In the genomic region with DNA sequence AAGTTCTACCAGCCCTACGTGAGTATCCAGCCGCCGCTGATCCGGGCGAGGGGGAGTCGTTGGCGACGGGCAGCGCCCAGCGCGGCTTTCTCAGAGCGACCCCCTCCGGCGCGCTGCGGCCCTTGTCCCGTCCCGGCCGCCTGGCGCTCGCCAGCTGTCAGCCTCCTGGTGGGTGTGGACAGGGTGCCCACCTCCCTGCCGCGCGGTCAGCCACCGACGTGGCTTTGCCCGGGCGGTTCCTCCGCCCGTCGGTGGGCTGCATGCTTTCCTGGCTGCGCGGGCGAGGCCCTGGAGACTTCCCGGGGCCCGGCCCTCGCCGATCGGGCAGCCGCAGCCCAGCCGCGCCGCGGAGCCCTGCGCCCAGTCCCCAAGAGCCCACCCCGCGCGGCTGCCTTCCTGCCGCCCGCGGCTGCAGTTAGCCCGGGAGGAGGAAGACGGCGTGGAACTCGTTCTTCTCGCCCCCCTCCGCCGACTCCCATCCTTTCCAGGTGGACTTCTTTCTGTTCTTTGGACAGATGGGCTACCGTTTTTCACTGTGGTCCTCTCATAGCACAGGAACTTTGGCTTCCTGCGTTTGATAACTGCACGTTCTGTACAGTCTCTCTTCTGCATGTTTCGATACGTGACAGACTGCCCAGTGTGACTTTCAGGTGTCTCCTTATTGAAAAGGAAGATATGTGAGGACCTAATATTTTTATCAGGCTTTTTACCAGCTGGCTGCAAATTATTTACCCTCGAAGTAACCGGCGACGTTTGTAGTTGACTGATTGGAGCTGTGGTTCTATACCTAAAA, we compare ENCODE assay signal across 8 cellular contexts. TPM values are rescaled to one million over a fixed set of nuclear protein-coding genes. Genes with fewer than 3 reads are reported as not detected.
A peak's percentile ranks its signal among the peaks of the same experiment; 100 is the strongest.
DNase-seq lines count a peak whose midpoint lies in the region; ATAC-seq lines count a peak whose summit lies in the region.

No MANE protein-coding gene starts in this region.

- peak overlapping the region; percentile 89 for H3K27ac ChIP-seq in HUES48 (ENCODE audit: low read depth, low read length)
- H3K27ac ChIP-seq in SJCRH30 = peak overlapping the region; percentile 85

- H3K36me3 Mint-ChIP-seq in stimulated activated naive CD8-positive, alpha-beta T cell treated with anti-CD3 and anti-CD28 coated beads, Interleukin-15, Interleukin-2, amounts not matched to agents 100 ng/mL and 50 ng/mL, for 24 hours (ENCODE audit: low read depth) = peaks cover 10% of the 10 kb centered on the region

- H3K4me3 Mint-ChIP-seq in stimulated activated naive CD8-positive, alpha-beta T cell treated with anti-CD3 and anti-CD28 coated beads, Interleukin-15, Interleukin-2, amounts not matched to agents 100 ng/mL and 50 ng/mL, for 24 hours = peak overlapping the region; percentile 95

- H3K4me3 ChIP-seq in HUES48 (ENCODE audit: low read depth, low read length) (peak overlapping the region; percentile 92), SJCRH30 (peak overlapping the region; percentile 87)

- DNase-seq in NCI-H2081 (lab: John Stamatoyannopoulos, UW) = peak; percentile 60 to 66
- no peak for DNase-seq in NCI-H2081 treated with DMSO at 0.1 percent for 48 hours (lab: John Stamatoyannopoulos, UW)
- DNase-seq in SJCRH30 = peak; percentile 79 to 85
- peak; percentile 49 for DNase-seq in cerebellar cortex (ENCODE audit: low spot score)
- DNase-seq in left colon = no peak

- H3K4me1 Mint-ChIP-seq in stimulated activated naive CD8-positive, alpha-beta T cell treated with anti-CD3 and anti-CD28 coated beads, Interleukin-15, Interleukin-2, amounts not matched to agents 100 ng/mL and 50 ng/mL, for 24 hours (ENCODE audit: low read depth) = peaks cover 64% of the 10 kb centered on the region

- peak; percentile 33 for ATAC-seq in GM21576 (IDR thresholded peaks at IDR 0.05; ENCODE audit: unreplicated experiment)
- peak; percentile 55 for ATAC-seq in left colon

- H3K27me3 ChIP-seq in HUES48 (ENCODE audit: control insufficient read depth, insufficient read depth, low read length) = peaks cover 11% of the 10 kb centered on the region
- H3K27me3 ChIP-seq in SJCRH30 = no peaks in the 10 kb centered on the region

- intact Hi-C loops in left colon (cut with DNase I, micrococcal nuclease) = no loop called here

- H3K4me1 ChIP-seq in HUES48 (ENCODE audit: control insufficient read depth, insufficient read depth, low read length) (peaks cover 4% of the 10 kb centered on the region; the same call in 1 of the 2 replicates), SJCRH30 (peaks cover 5% of the 10 kb centered on the region; the same call in 1 of the 2 replicates)

- H3K9ac ChIP-seq in HUES48 (ENCODE audit: low read depth, low read length) = peak overlapping the region; percentile 66

- no peaks in the 10 kb centered on the region for H3K9me3 ChIP-seq in HUES48 (ENCODE audit: control insufficient read depth, insufficient read depth, low read length)
- H3K9me3 ChIP-seq in SJCRH30 (replicated peaks) = no peaks in the 10 kb centered on the region

- H3K36me3 ChIP-seq in HUES48 (ENCODE audit: control insufficient read depth, insufficient read depth, low read length) (peaks cover 13% of the 10 kb centered on the region), SJCRH30 (no peaks in the 10 kb centered on the region; the same call in 1 of the 2 replicates)

- no peaks in the 10 kb centered on the region for H3K9me3 Mint-ChIP-seq in stimulated activated naive CD8-positive, alpha-beta T cell treated with anti-CD3 and anti-CD28 coated beads, Interleukin-15, Interleukin-2, amounts not matched to agents 100 ng/mL and 50 ng/mL, for 24 hours

- peak overlapping the region; percentile 95 for H3K27ac Mint-ChIP-seq in stimulated activated naive CD8-positive, alpha-beta T cell treated with anti-CD3 and anti-CD28 coated beads, Interleukin-15, Interleukin-2, amounts not matched to agents 100 ng/mL and 50 ng/mL, for 24 hours

- no peaks in the 10 kb centered on the region for H3K27me3 Mint-ChIP-seq in stimulated activated naive CD8-positive, alpha-beta T cell treated with anti-CD3 and anti-CD28 coated beads, Interleukin-15, Interleukin-2, amounts not matched to agents 100 ng/mL and 50 ng/mL, for 24 hours

RNA-seq across cellular contexts. Expression of a gene that starts 0.6 kb away (rescaled TPM):
- 139 and 141 TPM in 2 replicates for total RNA-seq in SJCRH30 (2014; rRNA removed; shearing (Covaris generic))
- total RNA-seq in left colon = 10 to 100 TPM; 73.4 to 90.4 TPM

RNA-seq across cellular contexts. Expression of a gene that starts 0.9 kb away (rescaled TPM):
- 61.3 and 62.5 TPM in 2 replicates for total RNA-seq in SJCRH30 (2014; rRNA removed; shearing (Covaris generic))
- 10 to 100 TPM; 31.2 to 32.8 TPM for total RNA-seq in left colon

RNA-seq across cellular contexts. Expression of a gene that starts 25.8 kb away (rescaled TPM):
- total RNA-seq in SJCRH30 (2014; rRNA removed; shearing (Covaris generic)) = 0.23 TPM in 1 of 2 replicates, not detected in the other
- total RNA-seq in left colon = under 1 TPM; 0.55 to 0.95 TPM

Comparison
In these comparisons a context has a peak if more than half of its experiments do, and no peak if none do; other contexts are left out.
1. DNase-seq: peak in NCI-H2081 (2 of 2), SJCRH30 (2 of 2) and cerebellar cortex (single experiment); none in NCI-H2081 treated with DMSO at 0.1 percent for 48 hours (single experiment) and left colon (0 of 2).